ENCODE assay signal across 10 cellular contexts in the genomic region with DNA sequence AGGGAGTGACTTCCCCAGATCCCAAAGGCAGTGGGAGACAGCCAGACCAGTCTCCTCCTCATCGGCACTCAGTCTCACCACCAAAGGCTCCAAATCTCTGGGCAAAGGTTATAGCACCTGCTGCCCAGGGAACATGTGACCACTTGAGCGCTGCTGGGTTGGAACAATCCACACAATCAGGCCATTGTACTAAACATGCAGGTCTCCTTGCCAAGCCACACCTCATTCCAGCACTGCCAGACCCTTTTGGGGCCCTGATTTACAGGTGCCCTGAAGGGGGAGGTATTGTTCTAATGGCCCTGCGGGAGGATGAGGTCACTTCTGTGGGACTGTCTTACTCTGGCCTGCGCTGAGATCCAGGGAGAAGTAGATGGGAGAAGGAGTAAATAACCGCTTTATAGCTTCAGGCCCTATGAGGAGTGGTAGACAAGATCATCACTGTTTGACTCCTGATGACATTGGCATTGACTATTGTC. TPM values are rescaled to one million over a fixed set of nuclear protein-coding genes. Genes with fewer than 3 reads are reported as not detected.
DNase-seq lines count a peak whose midpoint lies in the region; ATAC-seq and TF ChIP-seq lines count a peak whose summit lies in the region.
"Not testable (repeated sequence)": the region's sequence is repeated elsewhere in the genome, so short reads cannot be mapped to it uniquely, and the experiment has no call there.
"Had no signal": no experiment of that assay in that cellular context is flagged by ENCODE, and none has a peak within 500 bp of the region (broad histone marks: within the 10 kb centered on the region; RNA-seq: fewer than 3 reads in every experiment).

No MANE protein-coding gene starts in this region.

- ATAC-seq in left ventricle myocardium superior (peak; percentile 79), right lobe of liver (peak; percentile 72 to 83 (median 77))

- H3K4me3 ChIP-seq in right lobe of liver: not testable (repeated sequence)

- DNase-seq in DMS53 (lab: John Stamatoyannopoulos, UW) (peak; percentile 95), NCI-H1092 treated with DMSO at 0.1 percent for 48 hours (lab: John Stamatoyannopoulos, UW) (peak; percentile 36), NCI-H510A treated with DMSO at 0.1 percent for 48 hours (lab: John Stamatoyannopoulos, UW) (peak; percentile 50), SW480 (ENCODE audit: low spot score) (peak; percentile 98), right lobe of liver (peak; percentile 40 to 82 (median 71)), posterior vena cava (ENCODE audit: low spot score) (peak; percentile 16)
- DNase-seq in left ventricle myocardium superior: not testable (repeated sequence)

- 44% methylated on average over 4 of the region's 5 CpGs for WGBS in right lobe of liver (ENCODE audit: insufficient coverage, low coverage, low lambda C conversion rate, missing lambda C conversion rate)

- TF ChIP-seq CTCF in right lobe of liver (IDR thresholded peaks at IDR 0.05): not testable (repeated sequence)

- peaks cover 0 to 38% (median 12%) of the 10 kb centered on the region in 4 donors for H3K4me1 ChIP-seq in right lobe of liver

- H3K27me3 ChIP-seq in right lobe of liver: not testable (repeated sequence)

- peak overlapping the region; percentile 63 to 84 (median 77) for H3K27ac ChIP-seq in right lobe of liver

- H3K9me3 ChIP-seq in right lobe of liver: not testable (repeated sequence)

- intact Hi-C loops in left ventricle myocardium superior (cut with micrococcal nuclease); right lobe of liver (cut with DNase I); posterior vena cava (cut with DNase I): not testable (repeated sequence)

- not testable (repeated sequence) for TF ChIP-seq POLR2A in right lobe of liver (IDR thresholded peaks at IDR 0.05)

- H3K36me3 ChIP-seq in right lobe of liver: not testable (repeated sequence)

RNA-seq across cellular contexts. Expression of a gene that starts 10.0 kb away (rescaled TPM):
- 0.30 TPM for total RNA-seq in left ventricle myocardium superior
- 1 to 10 TPM in 2 of 6 experiments, under 1 TPM in 4; 0.27 to 1.9 (median 0.86) TPM for total RNA-seq in right lobe of liver
- total RNA-seq in posterior vena cava: 1 to 10 TPM in 1 of 2 donors, under 1 TPM in 1; 0.19 to 3.6 TPM
- total RNA-seq: H7, SJSA1, skeletal muscle tissue had no signal
